Comparison of ENCODE assay signal across 2 cellular contexts in the genomic region with DNA sequence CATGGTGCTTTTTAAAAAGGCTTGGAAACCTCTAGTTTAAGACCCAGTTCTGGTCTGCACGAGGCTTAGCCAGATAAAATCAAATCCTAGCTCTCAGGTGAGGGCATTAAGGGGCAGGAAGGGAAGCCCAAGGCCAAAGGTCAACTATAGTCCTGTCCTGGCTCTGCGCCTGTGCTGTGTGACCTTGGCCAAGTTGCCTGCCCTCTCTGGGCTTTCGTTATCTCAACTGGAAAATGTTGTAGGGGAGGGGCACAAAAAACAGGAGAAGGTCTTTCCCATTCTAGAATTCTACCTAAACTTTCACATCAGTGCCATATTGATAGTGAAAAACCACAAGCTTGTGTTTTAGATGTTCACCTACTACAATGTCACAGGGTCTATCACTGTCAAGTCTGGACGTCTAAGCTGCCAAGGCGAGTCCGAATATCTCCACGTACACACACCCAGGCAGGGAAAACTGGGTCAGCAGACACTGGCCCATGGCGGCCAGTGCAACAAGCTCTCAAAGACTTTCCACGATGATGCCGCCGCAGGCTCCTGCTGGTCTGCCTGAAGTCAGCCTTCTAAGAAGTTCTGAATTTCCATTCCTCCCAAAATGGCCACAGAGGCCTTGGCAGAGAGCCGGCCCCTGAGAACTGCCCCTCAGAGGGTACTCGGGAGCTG.
TF ChIP-seq lines count a peak whose summit lies in the region.

No MANE protein-coding gene starts in this region.

TF ChIP-seq in H1, 55 proteins besides CTCF, POLR2A, EP300 and RAD21:
- TF ChIP-seq KDM1A (IDR thresholded peaks at IDR 0.05; ENCODE audit: borderline replicate concordance, low read length) (peak; percentile 98), CEBPB (IDR thresholded peaks at IDR 0.05; ENCODE audit: low read depth, low read length) (no peak), HDAC2 (IDR thresholded peaks at IDR 0.05; ENCODE audit: borderline replicate concordance in 1 of 2, low read depth in 2 of 2, low read length in 2 of 2) (peak in 1 of 2 experiments; percentile 88; a peak in 1 of 4 replicates)

TF ChIP-seq in SK-N-SH treated with all-trans-retinoic acid at 6 μM for 48 hours, 23 proteins besides CTCF, POLR2A, EP300 and RAD21:
- TF ChIP-seq ARNTL (CRISPR knock-in tag; IDR thresholded peaks at IDR 0.05; ENCODE audit: borderline replicate concordance, low read depth) (no peak), OSR1 (CRISPR knock-in tag; IDR thresholded peaks at IDR 0.05) (no peak), ESRRG (CRISPR knock-in tag; IDR thresholded peaks at IDR 0.05) (no peak), PPARA (CRISPR knock-in tag; IDR thresholded peaks at IDR 0.05; ENCODE audit: borderline replicate concordance) (no peak), TCF4 (CRISPR knock-in tag; IDR thresholded peaks at IDR 0.05; ENCODE audit: borderline replicate concordance) (no peak), ZNF8 (CRISPR knock-in tag; IDR thresholded peaks at IDR 0.05) (no peak), ZC3H10 (CRISPR knock-in tag; IDR thresholded peaks at IDR 0.05) (no peak), ZFP3 (CRISPR knock-in tag; IDR thresholded peaks at IDR 0.05) (no peak), BACH2 (CRISPR knock-in tag; IDR thresholded peaks at IDR 0.05; ENCODE audit: borderline replicate concordance) (no peak), ZFP30 (CRISPR knock-in tag; IDR thresholded peaks at IDR 0.05) (no peak), ISL1 (CRISPR knock-in tag; IDR thresholded peaks at IDR 0.05) (no peak), RARB (CRISPR knock-in tag; IDR thresholded peaks at IDR 0.05) (no peak), ZNF70 (CRISPR knock-in tag; IDR thresholded peaks at IDR 0.05) (no peak), GLIS3 (CRISPR knock-in tag; IDR thresholded peaks at IDR 0.05) (no peak)
- TF ChIP-seq, protein P1, sequence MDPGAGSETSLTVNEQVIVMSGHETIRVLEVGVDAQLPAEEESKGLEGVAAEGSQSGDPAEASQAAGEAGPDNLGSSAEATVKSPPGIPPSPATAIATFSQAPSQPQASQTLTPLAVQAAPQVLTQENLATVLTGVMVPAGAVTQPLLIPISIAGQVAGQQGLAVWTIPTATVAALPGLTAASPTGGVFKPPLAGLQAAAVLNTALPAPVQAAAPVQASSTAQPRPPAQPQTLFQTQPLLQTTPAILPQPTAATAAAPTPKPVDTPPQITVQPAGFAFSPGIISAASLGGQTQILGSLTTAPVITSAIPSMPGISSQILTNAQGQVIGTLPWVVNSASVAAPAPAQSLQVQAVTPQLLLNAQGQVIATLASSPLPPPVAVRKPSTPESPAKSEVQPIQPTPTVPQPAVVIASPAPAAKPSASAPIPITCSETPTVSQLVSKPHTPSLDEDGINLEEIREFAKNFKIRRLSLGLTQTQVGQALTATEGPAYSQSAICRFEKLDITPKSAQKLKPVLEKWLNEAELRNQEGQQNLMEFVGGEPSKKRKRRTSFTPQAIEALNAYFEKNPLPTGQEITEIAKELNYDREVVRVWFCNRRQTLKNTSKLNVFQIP (CRISPR knock-in tag; IDR thresholded peaks at IDR 0.05; ENCODE audit: borderline replicate concordance, low read depth) = no peak
- TF ChIP-seq, protein P2, sequence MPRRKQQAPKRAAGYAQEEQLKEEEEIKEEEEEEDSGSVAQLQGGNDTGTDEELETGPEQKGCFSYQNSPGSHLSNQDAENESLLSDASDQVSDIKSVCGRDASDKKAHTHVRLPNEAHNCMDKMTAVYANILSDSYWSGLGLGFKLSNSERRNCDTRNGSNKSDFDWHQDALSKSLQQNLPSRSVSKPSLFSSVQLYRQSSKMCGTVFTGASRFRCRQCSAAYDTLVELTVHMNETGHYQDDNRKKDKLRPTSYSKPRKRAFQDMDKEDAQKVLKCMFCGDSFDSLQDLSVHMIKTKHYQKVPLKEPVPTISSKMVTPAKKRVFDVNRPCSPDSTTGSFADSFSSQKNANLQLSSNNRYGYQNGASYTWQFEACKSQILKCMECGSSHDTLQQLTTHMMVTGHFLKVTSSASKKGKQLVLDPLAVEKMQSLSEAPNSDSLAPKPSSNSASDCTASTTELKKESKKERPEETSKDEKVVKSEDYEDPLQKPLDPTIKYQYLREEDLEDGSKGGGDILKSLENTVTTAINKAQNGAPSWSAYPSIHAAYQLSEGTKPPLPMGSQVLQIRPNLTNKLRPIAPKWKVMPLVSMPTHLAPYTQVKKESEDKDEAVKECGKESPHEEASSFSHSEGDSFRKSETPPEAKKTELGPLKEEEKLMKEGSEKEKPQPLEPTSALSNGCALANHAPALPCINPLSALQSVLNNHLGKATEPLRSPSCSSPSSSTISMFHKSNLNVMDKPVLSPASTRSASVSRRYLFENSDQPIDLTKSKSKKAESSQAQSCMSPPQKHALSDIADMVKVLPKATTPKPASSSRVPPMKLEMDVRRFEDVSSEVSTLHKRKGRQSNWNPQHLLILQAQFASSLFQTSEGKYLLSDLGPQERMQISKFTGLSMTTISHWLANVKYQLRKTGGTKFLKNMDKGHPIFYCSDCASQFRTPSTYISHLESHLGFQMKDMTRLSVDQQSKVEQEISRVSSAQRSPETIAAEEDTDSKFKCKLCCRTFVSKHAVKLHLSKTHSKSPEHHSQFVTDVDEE (CRISPR knock-in tag; IDR thresholded peaks at IDR 0.05) = no peak
- TF ChIP-seq, protein P3, sequence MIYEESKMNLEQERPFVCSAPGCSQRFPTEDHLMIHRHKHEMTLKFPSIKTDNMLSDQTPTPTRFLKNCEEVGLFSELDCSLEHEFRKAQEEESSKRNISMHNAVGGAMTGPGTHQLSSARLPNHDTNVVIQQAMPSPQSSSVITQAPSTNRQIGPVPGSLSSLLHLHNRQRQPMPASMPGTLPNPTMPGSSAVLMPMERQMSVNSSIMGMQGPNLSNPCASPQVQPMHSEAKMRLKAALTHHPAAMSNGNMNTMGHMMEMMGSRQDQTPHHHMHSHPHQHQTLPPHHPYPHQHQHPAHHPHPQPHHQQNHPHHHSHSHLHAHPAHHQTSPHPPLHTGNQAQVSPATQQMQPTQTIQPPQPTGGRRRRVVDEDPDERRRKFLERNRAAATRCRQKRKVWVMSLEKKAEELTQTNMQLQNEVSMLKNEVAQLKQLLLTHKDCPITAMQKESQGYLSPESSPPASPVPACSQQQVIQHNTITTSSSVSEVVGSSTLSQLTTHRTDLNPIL (CRISPR knock-in tag; IDR thresholded peaks at IDR 0.05; ENCODE audit: low read depth) = no peak
- TF ChIP-seq, protein P4, sequence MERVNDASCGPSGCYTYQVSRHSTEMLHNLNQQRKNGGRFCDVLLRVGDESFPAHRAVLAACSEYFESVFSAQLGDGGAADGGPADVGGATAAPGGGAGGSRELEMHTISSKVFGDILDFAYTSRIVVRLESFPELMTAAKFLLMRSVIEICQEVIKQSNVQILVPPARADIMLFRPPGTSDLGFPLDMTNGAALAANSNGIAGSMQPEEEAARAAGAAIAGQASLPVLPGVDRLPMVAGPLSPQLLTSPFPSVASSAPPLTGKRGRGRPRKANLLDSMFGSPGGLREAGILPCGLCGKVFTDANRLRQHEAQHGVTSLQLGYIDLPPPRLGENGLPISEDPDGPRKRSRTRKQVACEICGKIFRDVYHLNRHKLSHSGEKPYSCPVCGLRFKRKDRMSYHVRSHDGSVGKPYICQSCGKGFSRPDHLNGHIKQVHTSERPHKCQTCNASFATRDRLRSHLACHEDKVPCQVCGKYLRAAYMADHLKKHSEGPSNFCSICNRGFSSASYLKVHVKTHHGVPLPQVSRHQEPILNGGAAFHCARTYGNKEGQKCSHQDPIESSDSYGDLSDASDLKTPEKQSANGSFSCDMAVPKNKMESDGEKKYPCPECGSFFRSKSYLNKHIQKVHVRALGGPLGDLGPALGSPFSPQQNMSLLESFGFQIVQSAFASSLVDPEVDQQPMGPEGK (CRISPR knock-in tag; IDR thresholded peaks at IDR 0.05; ENCODE audit: borderline replicate concordance) = no peak
